Comparison of ENCODE assay signal across 15 cellular contexts in the genomic region with DNA sequence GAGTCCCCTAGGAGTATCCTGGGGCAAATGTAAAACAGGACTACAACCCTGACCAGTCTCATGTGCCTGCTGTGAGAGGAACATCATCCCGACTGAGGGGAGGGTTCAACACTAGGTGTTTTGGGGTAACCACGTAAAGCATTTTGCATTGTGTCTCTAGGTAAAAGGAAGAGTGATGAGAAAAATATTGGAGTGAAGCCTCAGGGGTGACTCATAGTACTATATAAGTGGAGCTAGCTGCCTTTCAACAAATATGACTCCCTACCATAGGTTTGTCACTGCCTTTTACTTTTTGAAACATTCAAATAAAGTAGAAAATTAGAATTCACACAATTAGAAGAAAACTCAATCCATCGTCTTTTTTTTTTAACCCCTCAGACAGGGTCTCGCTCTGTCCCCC. TPM values are rescaled to one million over a fixed set of nuclear protein-coding genes. Genes with fewer than 3 reads are reported as not detected.
A peak's percentile ranks its signal among the peaks of the same experiment; 100 is the strongest.
DNase-seq lines count a peak whose midpoint lies in the region; ATAC-seq, FAIRE-seq and TF ChIP-seq lines count a peak whose summit lies in the region.
"Had no signal": no experiment of that assay in that cellular context is flagged by ENCODE, and none has a peak within 500 bp of the region (broad histone marks: within the 10 kb centered on the region; RNA-seq: fewer than 3 reads in every experiment).

No MANE protein-coding gene starts in this region.

- TF ChIP-seq CTCF in fibroblast of mammary gland (conservative IDR thresholded peaks at IDR 0.05; ENCODE audit: control insufficient read depth, insufficient read depth, low read depth, low read length) (no peak), smooth muscle cell (IDR thresholded peaks at IDR 0.05; ENCODE audit: borderline replicate concordance, insufficient read depth, poor library complexity, severe bottlenecking) (no peak)

- no peaks in the 10 kb centered on the region for H3K79me2 ChIP-seq in smooth muscle cell (ENCODE audit: low read depth)

- peak overlapping the region; percentile 21 for H3K27ac ChIP-seq in smooth muscle cell (ENCODE audit: low read depth)
- H3K27ac ChIP-seq: 22Rv1 had no signal

- ATAC-seq in HG02840 (IDR thresholded peaks at IDR 0.05; ENCODE audit: low FRiP score, unreplicated experiment): no peak
- ATAC-seq: stimulated activated naive CD8-positive, alpha-beta T cell treated with anti-CD3 and anti-CD28 coated beads, Interleukin-15, amount 100 ng/mL, for 72 hours had no signal

- H3K4me3 ChIP-seq in fibroblast of mammary gland (ENCODE audit: control insufficient read depth, low read depth, low read length): no peak overlapping the region
- no peak overlapping the region for H3K4me3 ChIP-seq in smooth muscle cell
- H3K4me3 ChIP-seq: MG63 had no signal

- H3K4me2 ChIP-seq in smooth muscle cell: no peak overlapping the region

- no peaks in the 10 kb centered on the region for H3K9me3 ChIP-seq in smooth muscle cell (replicated peaks; ENCODE audit: low read depth)
- H3K9me3 ChIP-seq: Caco-2, MG63 had no signal

- 89% methylated on average over 4 of the region's 4 CpGs for WGBS in smooth muscle cell (ENCODE audit: low lambda C conversion rate)

- no peaks in the 10 kb centered on the region for H3K36me3 ChIP-seq in smooth muscle cell (ENCODE audit: low read depth)

- H3K4me1 ChIP-seq in smooth muscle cell (ENCODE audit: low read depth): peaks cover 3% of the 10 kb centered on the region

- FAIRE-seq in GM19239 (lab: Jason Lieb, UNC): no peak

- no peak overlapping the region for H3K9ac ChIP-seq in smooth muscle cell (ENCODE audit: low read depth)

- peaks cover 6% of the 10 kb centered on the region for H4K20me1 ChIP-seq in smooth muscle cell (ENCODE audit: low read depth)

- DNase-seq in DMS53 (lab: John Stamatoyannopoulos, UW) (peak; percentile 36), DMS53 treated with DMSO at 0.1 percent for 48 hours (lab: John Stamatoyannopoulos, UW; ENCODE audit: unreplicated experiment) (no peak), RKO (ENCODE audit: low spot score) (peak; percentile 64), fibroblast of mammary gland (ENCODE audit: low read depth) (peak; percentile 55), smooth muscle cell (lab: John Stamatoyannopoulos, UW; ENCODE audit: unreplicated experiment) (no peak), GM19239 (ENCODE audit: insufficient read length, low spot score) (no peak)
- no peak for DNase-seq in stimulated activated CD8-positive, alpha-beta memory T cell treated with anti-CD3 and anti-CD28 coated beads, Interleukin-4, amount 100 ng/mL, for 48 hours
- DNase-seq: activated B cell treated with CpG ODN at 0.5 μM for 24 hours; activated T-cell treated with anti-CD3 and anti-CD28 coated beads, Interleukin-2, amount 50 U/mL, for 1 hour; anterior cingulate cortex; Caco-2; MG63; stimulated activated naive CD8-positive, alpha-beta T cell treated with anti-CD3 and anti-CD28 coated beads, Interleukin-15, amount 100 ng/mL, for 72 hours had no signal

- H2AFZ ChIP-seq in smooth muscle cell (ENCODE audit: low read depth): no peak overlapping the region

- no peaks in the 10 kb centered on the region for H3F3A ChIP-seq in smooth muscle cell (ENCODE audit: low read depth)

- H3K27me3 ChIP-seq in smooth muscle cell (ENCODE audit: low read depth): no peaks in the 10 kb centered on the region
- H3K27me3 ChIP-seq: MG63 had no signal

RNA-seq across cellular contexts. Expression of gene CAMK2G, which starts 2.6 kb away (rescaled TPM):
- 10.5 and 10.8 TPM in 2 replicates for total RNA-seq in smooth muscle cell
- polyA plus RNA-seq in smooth muscle cell: 2.2 and 4.0 TPM in 2 replicates

RNA-seq across cellular contexts. Expression of gene PLAU, which starts 34.0 kb away (rescaled TPM):
- 4.1 and 10.7 TPM in 2 replicates for total RNA-seq in smooth muscle cell
- polyA plus RNA-seq in smooth muscle cell: 9.2 and 28.9 TPM in 2 replicates
- total RNA-seq: activated B cell treated with CpG ODN at 0.5 μM for 24 hours had no signal

Comparison
In these comparisons a context has a peak if more than half of its experiments do, and no peak if none do; other contexts are left out.
1. DNase-seq: peak in DMS53 (single experiment), RKO (single experiment) and fibroblast of mammary gland (single experiment); none in DMS53 treated with DMSO at 0.1 percent for 48 hours (single experiment), smooth muscle cell (single experiment), stimulated activated CD8-positive, alpha-beta memory T cell treated with anti-CD3 and anti-CD28 coated beads, Interleukin-4, amount 100 ng/mL, for 48 hours (single experiment) and GM19239 (single experiment).